Comparison of ENCODE assay signal across 8 cellular contexts in genomic region chr15:23303654-23304053, GRCh38. TPM values are rescaled to one million over a fixed set of nuclear protein-coding genes. Genes with fewer than 3 reads are reported as not detected.
A peak's percentile ranks its signal among the peaks of the same experiment; 100 is the strongest.
DNase-seq lines count a peak whose midpoint lies in the region; TF ChIP-seq lines count a peak whose summit lies in the region.
"Not testable (repeated sequence)": the region's sequence is repeated elsewhere in the genome, so short reads cannot be mapped to it uniquely, and the experiment has no call there.

No MANE protein-coding gene starts in this region.

- DNase-seq in Daoy (ENCODE audit: low read depth) (peak; percentile 60), SJCRH30 (peak; percentile 0 to 2)
- not testable (repeated sequence) for DNase-seq in HFFc6; osteocyte (ENCODE audit: extremely low spot score, unreplicated experiment)
- peak; percentile 24 for DNase-seq in activated T-helper 9 cell treated with anti-CD3 and anti-CD28 coated beads, Interleukin-2, amount 50 U/mL, for 16 hours (ENCODE audit: low read depth)
- DNase-seq in effector CD4-positive, alpha-beta T cell: peak; percentile 22

- H3K36me3 ChIP-seq in SJCRH30; thymus (ENCODE audit: control insufficient read depth, insufficient read depth): not testable (repeated sequence)

- H3K4me1 Mint-ChIP-seq in HFFc6 (ENCODE audit: low read depth) (peaks cover 16% of the 10 kb centered on the region), osteocyte (ENCODE audit: unreplicated experiment) (peaks cover 18% of the 10 kb centered on the region)

- H3K27me3 Mint-ChIP-seq in HFFc6 (ENCODE audit: insufficient read depth); osteocyte (ENCODE audit: unreplicated experiment): not testable (repeated sequence)

- peaks cover 10% of the 10 kb centered on the region; the same call in 1 of the 2 replicates for H3K36me3 Mint-ChIP-seq in HFFc6 (ENCODE audit: low read depth)
- H3K36me3 Mint-ChIP-seq in osteocyte (ENCODE audit: unreplicated experiment): not testable (repeated sequence)

- 3% methylated on average over 42 of the region's 55 CpGs for WGBS in thymus

- not testable (repeated sequence) for H3K4me1 ChIP-seq in SJCRH30; thymus (ENCODE audit: control insufficient read depth, insufficient read depth, low read length)

- H3K4me3 ChIP-seq in SJCRH30 (peak overlapping the region; percentile 33), iPS-18c (ENCODE audit: insufficient read depth, low read depth, low read length) (peak overlapping the region; percentile 20; the same call in 1 of the 2 replicates), thymus (ENCODE audit: low read length) (peak overlapping the region; percentile 54)

- H3K27ac ChIP-seq in SJCRH30: not testable (repeated sequence)
- H3K27ac ChIP-seq in thymus (ENCODE audit: low read depth): peak overlapping the region; percentile 42

- not testable (repeated sequence) for TF ChIP-seq CTCF in HFFc6 (IDR thresholded peaks at IDR 0.05); osteocyte (IDR thresholded peaks at IDR 0.05)

- H3K4me3 Mint-ChIP-seq in HFFc6: peak overlapping the region; percentile 94
- peak overlapping the region; percentile 84 for H3K4me3 Mint-ChIP-seq in osteocyte (ENCODE audit: unreplicated experiment)

- H3K9me3 Mint-ChIP-seq in HFFc6; osteocyte (ENCODE audit: unreplicated experiment): not testable (repeated sequence)

- peak overlapping the region; percentile 78 for H3K27ac Mint-ChIP-seq in HFFc6
- peak overlapping the region; percentile 48 for H3K27ac Mint-ChIP-seq in osteocyte (ENCODE audit: unreplicated experiment)

- not testable (repeated sequence) for H3K27me3 ChIP-seq in SJCRH30; thymus (ENCODE audit: control insufficient read depth, insufficient read depth)

- H3K9me3 ChIP-seq in SJCRH30 (replicated peaks); iPS-18c (ENCODE audit: control insufficient read depth, insufficient read depth, low read length); thymus (ENCODE audit: control insufficient read depth): not testable (repeated sequence)

RNA-seq across cellular contexts. Expression of gene GOLGA6L26, which starts 30.3 kb away (rescaled TPM):
- not detected in 2 replicates for total RNA-seq in Daoy (2014; rRNA removed; shearing (Covaris generic))
- not detected for total RNA-seq in HFFc6 (2021; fragmentation: NEBNext Ultra II Directional; extraction: Animal tissue kit (Norgen Biotek cat#: 25700))
- not detected in 2 replicates for total RNA-seq in SJCRH30 (2014; rRNA removed; shearing (Covaris generic))
- not detected in 2 replicates for total RNA-seq in osteocyte
- not detected for polyA plus RNA-seq in thymus

RNA-seq across cellular contexts. Expression of gene GOLGA8S, which starts 50.9 kb away (rescaled TPM):
- total RNA-seq in Daoy (2014; rRNA removed; shearing (Covaris generic)): not detected in 2 replicates
- total RNA-seq in HFFc6 (2021; fragmentation: NEBNext Ultra II Directional; extraction: Animal tissue kit (Norgen Biotek cat#: 25700)): under 1 TPM in 1 of 6 experiments, not detected in 5; 0.08 TPM
- 0.02 TPM in 1 of 2 replicates, not detected in the other for total RNA-seq in SJCRH30 (2014; rRNA removed; shearing (Covaris generic))
- total RNA-seq in osteocyte: 0.30 and 0.44 TPM in 2 replicates
- polyA plus RNA-seq in thymus: 0.23 TPM
